Comparison of ENCODE assay signal across 1 cellular context in the genomic region with DNA sequence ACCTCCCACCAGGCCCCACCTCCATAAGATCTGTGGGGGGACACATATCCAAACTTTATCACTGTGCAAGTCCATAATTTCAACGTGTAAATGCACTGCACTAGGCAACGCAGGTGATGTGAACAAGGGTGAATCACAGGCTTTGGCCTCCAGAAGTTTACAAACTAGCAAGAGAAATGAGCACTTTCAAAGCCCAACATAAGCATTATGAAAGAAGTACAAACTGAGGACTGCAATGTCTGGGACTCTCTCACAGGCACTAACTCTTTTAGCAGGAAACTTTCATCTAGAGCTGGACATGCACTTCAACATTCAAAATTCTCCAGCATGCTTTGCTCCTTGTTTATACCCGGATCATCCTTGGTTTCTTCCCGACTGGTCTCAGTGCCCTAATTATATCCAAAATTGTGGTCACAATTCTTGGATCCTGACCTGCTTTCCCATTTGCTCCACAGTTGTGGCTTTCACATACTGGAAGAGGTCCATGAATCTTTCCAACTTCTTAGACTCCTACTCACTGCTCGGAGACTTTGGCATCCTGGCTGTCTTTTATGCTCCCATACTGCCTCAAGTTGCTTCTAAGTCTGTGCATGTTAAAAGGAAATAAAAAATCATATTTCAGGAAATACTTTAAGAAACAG.
TF ChIP-seq lines count a peak whose summit lies in the region.

No MANE protein-coding gene starts in this region.

TF ChIP-seq in IMR-90, 13 proteins besides CTCF, POLR2A, EP300 and RAD21:
- no peak for TF ChIP-seq NFE2L2 (IDR thresholded peaks at IDR 0.05; ENCODE audit: low read depth, low read length)
- TF ChIP-seq SMC3 (IDR thresholded peaks at IDR 0.05; ENCODE audit: low read depth, low read length), result no peak
TF ChIP-seq in IMR-90: peak in this region for 0.
